1 cellular context compared by ENCODE assay signal in the genomic region with DNA sequence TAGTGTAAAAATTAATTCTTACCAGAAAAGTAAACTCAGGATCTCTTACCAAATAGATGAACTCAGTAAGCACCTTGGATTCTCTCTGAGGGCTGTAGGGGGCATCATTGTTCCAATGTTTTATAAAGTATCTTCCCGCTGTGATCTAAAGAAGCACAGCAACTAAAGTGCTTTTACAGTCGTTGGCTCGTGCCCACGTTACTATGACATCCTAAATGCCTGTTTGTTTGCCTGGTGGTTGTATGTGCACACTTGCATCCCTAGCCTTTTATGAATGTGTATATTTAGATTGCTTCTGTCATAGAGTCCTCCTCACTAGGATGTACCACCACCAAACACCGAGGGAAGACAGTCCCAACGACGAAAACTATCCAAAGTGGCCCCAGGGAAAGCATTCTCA.
TF ChIP-seq lines count a peak whose summit lies in the region.

No MANE protein-coding gene starts in this region.

TF ChIP-seq in IMR-90, 13 proteins besides CTCF, POLR2A, EP300 and RAD21 (continued from another document):
- TF ChIP-seq, protein P1, sequence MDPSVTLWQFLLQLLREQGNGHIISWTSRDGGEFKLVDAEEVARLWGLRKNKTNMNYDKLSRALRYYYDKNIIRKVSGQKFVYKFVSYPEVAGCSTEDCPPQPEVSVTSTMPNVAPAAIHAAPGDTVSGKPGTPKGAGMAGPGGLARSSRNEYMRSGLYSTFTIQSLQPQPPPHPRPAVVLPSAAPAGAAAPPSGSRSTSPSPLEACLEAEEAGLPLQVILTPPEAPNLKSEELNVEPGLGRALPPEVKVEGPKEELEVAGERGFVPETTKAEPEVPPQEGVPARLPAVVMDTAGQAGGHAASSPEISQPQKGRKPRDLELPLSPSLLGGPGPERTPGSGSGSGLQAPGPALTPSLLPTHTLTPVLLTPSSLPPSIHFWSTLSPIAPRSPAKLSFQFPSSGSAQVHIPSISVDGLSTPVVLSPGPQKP (IDR thresholded peaks at IDR 0.05; ENCODE audit: borderline replicate concordance, low read depth, low read length) = no peak
- TF ChIP-seq FOS (IDR thresholded peaks at IDR 0.05; ENCODE audit: low read depth, low read length) (no peak), MXI1 (IDR thresholded peaks at IDR 0.05; ENCODE audit: borderline replicate concordance, low read depth, low read length) (no peak), RCOR1 (IDR thresholded peaks at IDR 0.05; ENCODE audit: insufficient replicate concordance, low read length) (no peak), RFX5 (IDR thresholded peaks at IDR 0.05; ENCODE audit: low read depth, low read length) (no peak), SMC3 (IDR thresholded peaks at IDR 0.05; ENCODE audit: low read depth, low read length) (peak; percentile 68)
TF ChIP-seq in IMR-90: peak in this region for 2.
